18 cellular contexts compared by ENCODE assay signal in genomic region chr4:15793506-15794363, GRCh38. TPM values are rescaled to one million over a fixed set of nuclear protein-coding genes. Genes with fewer than 3 reads are reported as not detected.
DNase-seq lines count a peak whose midpoint lies in the region; ATAC-seq and TF ChIP-seq lines count a peak whose summit lies in the region.
"Had no signal": no experiment of that assay in that cellular context is flagged by ENCODE, and none has a peak within 500 bp of the region (broad histone marks: within the 10 kb centered on the region; RNA-seq: fewer than 3 reads in every experiment).

No MANE protein-coding gene starts in this region.

- no peak for TF ChIP-seq CTCF in DOHH2 (IDR thresholded peaks at IDR 0.05; ENCODE audit: low read depth, low read length, poor library complexity, severe bottlenecking)
- TF ChIP-seq CTCF in activated CD8-positive, alpha-beta T cell treated with anti-CD3 and anti-CD28 coated beads for 36 hours (IDR thresholded peaks at IDR 0.05) = no peak

- H3K9me3 ChIP-seq in DOHH2 (ENCODE audit: control insufficient read depth, insufficient read depth, low read length) (no peaks in the 10 kb centered on the region), right cardiac atrium (ENCODE audit: control insufficient read depth, low read length) (no peaks in the 10 kb centered on the region)
- H3K9me3 ChIP-seq: tibial artery had no signal

- ATAC-seq in activated CD4-positive, alpha-beta T cell treated with anti-CD3 and anti-CD28 coated beads for 36 hours = no peak
- peak; percentile 13 for ATAC-seq in activated CD8-positive, alpha-beta T cell treated with anti-CD3 and anti-CD28 coated beads for 36 hours
- ATAC-seq in right cardiac atrium (peak; percentile 46 to 81), HG02763 (IDR thresholded peaks at IDR 0.05; ENCODE audit: unreplicated experiment) (no peak), HG02970 (IDR thresholded peaks at IDR 0.05; ENCODE audit: low FRiP score, unreplicated experiment) (no peak), HG03175 (IDR thresholded peaks at IDR 0.05; ENCODE audit: unreplicated experiment) (no peak)

- CTCF ChIA-PET in activated CD4-positive, alpha-beta T cell treated with anti-CD3 and anti-CD28 coated beads for 36 hours (lab: Charles Lee) = interaction anchor here (0.6 to 1.8 kb wide), 4 partner anchors 12 to 40 kb away, joined by 3 to 8 read pairs (median 3); no protein-coding TSS in a partner anchor
- CTCF ChIA-PET in activated CD8-positive, alpha-beta T cell treated with anti-CD3 and anti-CD28 coated beads for 36 hours (lab: Charles Lee) = interaction anchor here (1.1 to 2.2 kb wide), 7 partner anchors 12 to 89 kb away, joined by 3 to 13 read pairs (median 5); no protein-coding TSS in a partner anchor

- H3K27me3 Mint-ChIP-seq in activated CD4-positive, alpha-beta T cell treated with anti-CD3 and anti-CD28 coated beads for 36 hours = no peaks in the 10 kb centered on the region
- no peaks in the 10 kb centered on the region for H3K27me3 Mint-ChIP-seq in activated CD8-positive, alpha-beta T cell treated with anti-CD3 and anti-CD28 coated beads for 36 hours

- H3K4me1 Mint-ChIP-seq in activated CD4-positive, alpha-beta T cell treated with anti-CD3 and anti-CD28 coated beads for 36 hours = peaks cover 48% of the 10 kb centered on the region
- peaks cover 43% of the 10 kb centered on the region for H3K4me1 Mint-ChIP-seq in activated CD8-positive, alpha-beta T cell treated with anti-CD3 and anti-CD28 coated beads for 36 hours (ENCODE audit: low read depth)
- H3K4me1 Mint-ChIP-seq: neural progenitor cell had no signal

- DNase-seq in activated CD4-positive, alpha-beta T cell treated with anti-CD3 and anti-CD28 coated beads for 36 hours = no peak
- DNase-seq in activated CD4-positive, alpha-beta T cell treated with anti-CD3 and anti-CD28 coated beads, Interleukin-2, amount 50 U/mL, for 48 hours = no peak
- DNase-seq in activated CD8-positive, alpha-beta T cell treated with anti-CD3 and anti-CD28 coated beads for 36 hours = no peak
- DNase-seq in right cardiac atrium = no peak
- DNase-seq: activated CD4-positive, alpha-beta memory T cell treated with anti-CD3 and anti-CD28 coated beads for 36 hours; activated effector memory CD4-positive, alpha-beta T cell treated with anti-CD3 and anti-CD28 coated beads, Interleukin-2, amount 50 U/mL, for 16 hours; HFFc6; midbrain; NCI-H1092; NCI-H69; tibial artery had no signal

- no peaks in the 10 kb centered on the region for H3K9me2 ChIP-seq in DOHH2 (replicated peaks; ENCODE audit: control insufficient read depth, low read length)

- H3K79me2 ChIP-seq in DOHH2 (ENCODE audit: control insufficient read depth, low read length) = peaks cover 76% of the 10 kb centered on the region

- H3K4me2 ChIP-seq in DOHH2 (ENCODE audit: low read length) = peak overlapping the region; percentile 78
- H3K4me2 ChIP-seq: KMS-11, neural progenitor cell had no signal

- H3K36me3 ChIP-seq in DOHH2 (ENCODE audit: control insufficient read depth, low read length) = peaks cover 53% of the 10 kb centered on the region
- H3K36me3 ChIP-seq: neural progenitor cell, tibial artery had no signal

- H3F3A ChIP-seq in DOHH2 (ENCODE audit: control insufficient read depth, insufficient read depth) = peaks cover 60% of the 10 kb centered on the region

- no peaks in the 10 kb centered on the region for H3K9me3 Mint-ChIP-seq in activated CD4-positive, alpha-beta T cell treated with anti-CD3 and anti-CD28 coated beads for 36 hours (ENCODE audit: low read depth)
- no peaks in the 10 kb centered on the region for H3K9me3 Mint-ChIP-seq in activated CD8-positive, alpha-beta T cell treated with anti-CD3 and anti-CD28 coated beads for 36 hours
- H3K9me3 Mint-ChIP-seq: activated CD4-positive, alpha-beta memory T cell treated with anti-CD3 and anti-CD28 coated beads for 36 hours; HFFc6 had no signal

- no peaks in the 10 kb centered on the region for H4K20me1 ChIP-seq in DOHH2 (ENCODE audit: control insufficient read depth, insufficient read depth, low read depth, low read length)

- H3K27me3 ChIP-seq in DOHH2 (ENCODE audit: control insufficient read depth, low read length) (no peaks in the 10 kb centered on the region), right cardiac atrium (ENCODE audit: control insufficient read depth, insufficient read depth) (no peaks in the 10 kb centered on the region)
- H3K27me3 ChIP-seq: neural progenitor cell, tibial artery had no signal

- peaks cover 10% of the 10 kb centered on the region for H3K36me3 Mint-ChIP-seq in activated CD4-positive, alpha-beta T cell treated with anti-CD3 and anti-CD28 coated beads for 36 hours (ENCODE audit: low read depth)
- peaks cover 18% of the 10 kb centered on the region for H3K36me3 Mint-ChIP-seq in activated CD8-positive, alpha-beta T cell treated with anti-CD3 and anti-CD28 coated beads for 36 hours (ENCODE audit: low read depth)
- H3K36me3 Mint-ChIP-seq: activated CD4-positive, alpha-beta memory T cell treated with anti-CD3 and anti-CD28 coated beads for 36 hours; neural progenitor cell had no signal

- H3K4me3 ChIP-seq in DOHH2 (ENCODE audit: low read length) (peak overlapping the region; percentile 49), right cardiac atrium (ENCODE audit: low read length) (no peak overlapping the region)
- H3K4me3 ChIP-seq: neural progenitor cell, tibial artery had no signal

- 58% methylated on average over 3 of the region's 3 CpGs for WGBS in right cardiac atrium

- H3K27ac Mint-ChIP-seq in activated CD4-positive, alpha-beta T cell treated with anti-CD3 and anti-CD28 coated beads for 36 hours = peak overlapping the region; percentile 76
- H3K27ac Mint-ChIP-seq in activated CD8-positive, alpha-beta T cell treated with anti-CD3 and anti-CD28 coated beads for 36 hours = peak overlapping the region; percentile 81
- H3K27ac Mint-ChIP-seq: activated CD4-positive, alpha-beta memory T cell treated with anti-CD3 and anti-CD28 coated beads for 36 hours; HFFc6; neural progenitor cell had no signal

- POLR2A ChIA-PET in activated CD4-positive, alpha-beta T cell treated with anti-CD3 and anti-CD28 coated beads for 36 hours (lab: Charles Lee) = no interaction called here
- POLR2A ChIA-PET in activated CD8-positive, alpha-beta T cell treated with anti-CD3 and anti-CD28 coated beads for 36 hours (lab: Charles Lee) = interaction anchor here (0.6 to 1.3 kb wide), 3 partner anchors 10 to 141 kb away, joined by 3 read pairs; no protein-coding TSS in a partner anchor

- intact Hi-C loops in activated CD4-positive, alpha-beta T cell treated with anti-CD3 and anti-CD28 coated beads for 36 hours (cut with DNase I, micrococcal nuclease) = loop anchor here (1.0 to 2.0 kb wide), 5 partner anchors 12 to 109 kb away; partner anchors contain the start of gene CD38 (in 1 of the 2)
- intact Hi-C loops in activated CD8-positive, alpha-beta T cell treated with anti-CD3 and anti-CD28 coated beads for 36 hours (cut with micrococcal nuclease) = loop anchor here (2.0 kb wide), 1 partner anchor 13 kb away; no protein-coding TSS in a partner anchor
- intact Hi-C loops in right cardiac atrium (cut with DNase I) = no loop called here

- peaks cover 76% of the 10 kb centered on the region for H3K4me1 ChIP-seq in DOHH2 (ENCODE audit: control insufficient read depth, low read length)
- no peaks in the 10 kb centered on the region for H3K4me1 ChIP-seq in right cardiac atrium (ENCODE audit: control insufficient read depth, insufficient read depth, low read length)
- H3K4me1 ChIP-seq: tibial artery had no signal

- H3K4me3 Mint-ChIP-seq in activated CD4-positive, alpha-beta T cell treated with anti-CD3 and anti-CD28 coated beads for 36 hours = peak overlapping the region; percentile 0
- H3K4me3 Mint-ChIP-seq in activated CD8-positive, alpha-beta T cell treated with anti-CD3 and anti-CD28 coated beads for 36 hours = peak overlapping the region; percentile 0
- H3K4me3 Mint-ChIP-seq: activated CD4-positive, alpha-beta memory T cell treated with anti-CD3 and anti-CD28 coated beads for 36 hours; HFFc6; neural progenitor cell had no signal

- peak overlapping the region; percentile 98 for H3K27ac ChIP-seq in DOHH2 (ENCODE audit: low read depth, low read length)
- no peak overlapping the region for H3K27ac ChIP-seq in right cardiac atrium (ENCODE audit: low read length)
- H3K27ac ChIP-seq: C4-2B, KMS-11, neural progenitor cell, tibial artery had no signal

RNA-seq across cellular contexts. Expression of gene CD38, which starts 15.6 kb away (rescaled TPM):
- total RNA-seq in activated CD4-positive, alpha-beta T cell treated with anti-CD3 and anti-CD28 coated beads for 36 hours = 10 to 100 TPM; 15.0 to 17.3 TPM
- 10 to 100 TPM; 24.3 to 25.6 TPM for total RNA-seq in activated CD8-positive, alpha-beta T cell treated with anti-CD3 and anti-CD28 coated beads for 36 hours
- 10 to 100 TPM in 1 of 4 donors, 1 to 10 TPM in 3; 3.2 to 10.3 (median 5.8) TPM for total RNA-seq in right cardiac atrium
- polyA plus RNA-seq in right cardiac atrium = 3.5 TPM

Comparison
In these comparisons a context has a peak if more than half of its experiments do, and no peak if none do; other contexts are left out.
1. ATAC-seq: peak in activated CD8-positive, alpha-beta T cell treated with anti-CD3 and anti-CD28 coated beads for 36 hours (single experiment) and right cardiac atrium (2 of 2); none in activated CD4-positive, alpha-beta T cell treated with anti-CD3 and anti-CD28 coated beads for 36 hours (single experiment), HG02763 (single experiment), HG02970 (single experiment) and HG03175 (single experiment).
2. intact Hi-C loops: an anchor here in activated CD4-positive, alpha-beta T cell treated with anti-CD3 and anti-CD28 coated beads for 36 hours (1.0 to 2.0 kb wide) and activated CD8-positive, alpha-beta T cell treated with anti-CD3 and anti-CD28 coated beads for 36 hours (2.0 kb wide); none called in right cardiac atrium.